8 cellular contexts compared by ENCODE assay signal in genomic region chr22:36258750-36259619, GRCh38. TPM values are rescaled to one million over a fixed set of nuclear protein-coding genes. Genes with fewer than 3 reads are reported as not detected.
A peak's percentile ranks its signal among the peaks of the same experiment; 100 is the strongest.
DNase-seq lines count a peak whose midpoint lies in the region; ATAC-seq and TF ChIP-seq lines count a peak whose summit lies in the region.

No MANE protein-coding gene starts in this region.

- H3K36me3 ChIP-seq in psoas muscle (ENCODE audit: insufficient read depth in 1 of 2, low read depth in 1 of 2) = no peaks in the 10 kb centered on the region

- WGBS in psoas muscle, 3 donors = 44 to 49% (median 49%) methylated on average over 16 of the region's 16 CpGs

- peak overlapping the region; percentile 41 for H3K27ac ChIP-seq in psoas muscle

- TF ChIP-seq CTCF in fibroblast of mammary gland (conservative IDR thresholded peaks at IDR 0.05; ENCODE audit: control insufficient read depth, insufficient read depth, low read depth, low read length) (no peak), psoas muscle (IDR thresholded peaks at IDR 0.05) (no peak), foreskin fibroblast (IDR thresholded peaks at IDR 0.05; ENCODE audit: low read depth, low read length) (no peak)

- H3K4me1 ChIP-seq in psoas muscle = peaks cover 5% of the 10 kb centered on the region

- DNase-seq in OCI-M1 (lab: John Stamatoyannopoulos, UW) = peak; percentile 20
- peak; percentile 49 for DNase-seq in fibroblast of mammary gland (ENCODE audit: low read depth)
- DNase-seq in psoas muscle = peak in 1 of 2 donors; percentile 66
- DNase-seq in foreskin fibroblast = no peak

- H3K27me3 ChIP-seq in psoas muscle (ENCODE audit: insufficient read depth in 3 of 3, low read length in 2 of 3) = no peaks in the 10 kb centered on the region

- ATAC-seq in GM19463 (IDR thresholded peaks at IDR 0.05; ENCODE audit: unreplicated experiment) (peak; percentile 47), psoas muscle (no peak), GM21723 (IDR thresholded peaks at IDR 0.05; ENCODE audit: unreplicated experiment) (no peak), HG02623 (IDR thresholded peaks at IDR 0.05; ENCODE audit: unreplicated experiment) (no peak), HG03196 (IDR thresholded peaks at IDR 0.05; ENCODE audit: unreplicated experiment) (no peak)

- intact Hi-C loops in psoas muscle (cut with DNase I) = no loop called here

- H3K9me3 ChIP-seq in psoas muscle = no peaks in the 10 kb centered on the region

- H3K4me3 ChIP-seq in fibroblast of mammary gland (ENCODE audit: control insufficient read depth, low read depth, low read length) (no peak overlapping the region), psoas muscle (no peak overlapping the region), foreskin fibroblast (ENCODE audit: low read depth in 1 of 2, low read length in 2 of 2) (no peak overlapping the region)

RNA-seq across cellular contexts. Expression of gene APOL1, which starts 6.1 kb away (rescaled TPM):
- 10 to 100 TPM in 3 of 4 donors, 1 to 10 TPM in 1; 5.7 to 16.3 (median 13.5) TPM for total RNA-seq in psoas muscle
- polyA plus RNA-seq in psoas muscle = 1 to 10 TPM; 5.3 to 6.0 (median 5.8) TPM

RNA-seq across cellular contexts. Expression of gene APOL2, which starts 19.7 kb away (rescaled TPM):
- total RNA-seq in psoas muscle = 10 to 100 TPM; 24.4 to 54.7 (median 43.6) TPM
- polyA plus RNA-seq in psoas muscle = 10 to 100 TPM; 17.5 to 52.2 (median 26.8) TPM

RNA-seq across cellular contexts. Expression of gene APOL4, which starts 57.4 kb away (rescaled TPM):
- total RNA-seq in psoas muscle = 1 to 10 TPM in 3 of 4 donors, under 1 TPM in 1; 0.86 to 6.8 (median 2.5) TPM
- polyA plus RNA-seq in psoas muscle = 1 to 10 TPM; 1.1 to 2.1 (median 1.6) TPM

Comparison
In these comparisons a context has a peak if more than half of its experiments do, and no peak if none do; other contexts are left out.
1. DNase-seq: peak in OCI-M1 (single experiment) and fibroblast of mammary gland (single experiment); none in foreskin fibroblast (0 of 2).